8 cellular contexts compared by ENCODE assay signal in the genomic region with DNA sequence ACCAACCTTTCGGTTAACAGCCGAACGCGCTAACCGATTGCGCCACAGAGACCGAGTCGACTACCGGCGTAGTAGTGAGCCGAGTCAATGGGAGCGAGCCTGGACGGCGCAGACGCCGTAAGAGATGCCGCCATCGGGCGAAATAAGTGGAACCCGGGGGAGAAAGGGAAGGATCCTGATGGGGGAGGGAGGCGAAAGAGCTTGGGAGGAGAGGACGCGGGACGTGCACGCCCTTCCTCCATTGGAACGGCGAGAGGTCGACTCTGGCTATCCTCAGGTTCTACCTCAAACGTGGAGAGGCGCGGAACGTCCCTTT.
DNase-seq lines count a peak whose midpoint lies in the region; ATAC-seq lines count a peak whose summit lies in the region.

No MANE protein-coding gene starts in this region.

- peak; percentile 11 for ATAC-seq in HG03025 (IDR thresholded peaks at IDR 0.05; ENCODE audit: low FRiP score, unreplicated experiment)
- ATAC-seq in activated CD4-positive, CD25-positive, alpha-beta regulatory T cell treated with anti-CD3 and anti-CD28 coated beads, Interleukin-2, amount 50 U/mL, for 24 hours = peak; percentile 14 to 35
- ATAC-seq in GM19452 (IDR thresholded peaks at IDR 0.05; ENCODE audit: unreplicated experiment) = no peak

- peak; percentile 92 for DNase-seq in ELF-1 (ENCODE audit: low read depth, low spot score)
- DNase-seq in NCI-H2227 treated with DMSO at 0.1 percent for 48 hours (lab: John Stamatoyannopoulos, UW) = peak; percentile 91
- DNase-seq in central memory CD4-positive, alpha-beta T cell = peak; percentile 82
- peak; percentile 94 for DNase-seq in islet precursor cell
- peak; percentile 87 for DNase-seq in stimulated activated CD4-positive, alpha-beta T cell treated with anti-CD3 and anti-CD28 coated beads, Interleukin-12 subunit alpha, Interleukin-12 subunit beta, amount 100 ng/mL, for 4 hours
